6 cellular contexts compared by ENCODE assay signal in genomic region chr18:8401606-8402005, GRCh38.
"Had no signal": no experiment of that assay in that cellular context is flagged by ENCODE, and none has a peak within 500 bp of the region (broad histone marks: within the 10 kb centered on the region; RNA-seq: fewer than 3 reads in every experiment).

No MANE protein-coding gene starts in this region.

- H3K36me3 ChIP-seq: HAP-1 had no signal

- H3K27ac Mint-ChIP-seq: HFFc6 had no signal

- H3K27ac ChIP-seq: GM23248 had no signal

- H3K9me3 Mint-ChIP-seq: HFFc6 had no signal

- H3K4me3 ChIP-seq: GM23248, HAP-1, K562 had no signal

- H2AFZ ChIP-seq: GM23248 had no signal

- ATAC-seq: HCT116, K562 had no signal

- H3K4me1 ChIP-seq: HAP-1 had no signal

- H3K4me3 Mint-ChIP-seq: HFFc6 had no signal

- DNase-seq: GM23248, HFFc6, IMR-90 had no signal
